ENCODE assay signal across 25 cellular contexts in genomic region chr4:48692897-48693296, GRCh38.
"Had no signal": no experiment of that assay in that cellular context is flagged by ENCODE, and none has a peak within 500 bp of the region (broad histone marks: within the 10 kb centered on the region; RNA-seq: fewer than 3 reads in every experiment).

No MANE protein-coding gene starts in this region.

- H3K9me3 Mint-ChIP-seq: dendritic cell treated with granulocyte-macrophage colony-stimulating factor and Interleukin-4, amounts not matched to agents 40 ng/mL and 50 ng/mL, for 4 days; immature natural killer cell; naive thymus-derived CD4-positive, alpha-beta T cell; T-helper 2 cell treated with Interferon-gamma antibody and Interleukin-4, amounts not matched to agents 5 μg/mL and 100 μg/mL, for 36 hours had no signal

- H3K36me3 Mint-ChIP-seq: immature natural killer cell had no signal

- H3K4me2 ChIP-seq: hepatocyte had no signal

- H3K9me3 ChIP-seq: transverse colon, uterus had no signal

- H3K27ac Mint-ChIP-seq: activated CD8-positive, alpha-beta T cell treated with anti-CD3 and anti-CD28 coated beads, Interleukin-2, amount 10 ng/mL, durations not matched to agents 7 days and 5 days; activated naive CD8-positive, alpha-beta T cell; dendritic cell treated with granulocyte-macrophage colony-stimulating factor and Interleukin-4, amounts not matched to agents 40 ng/mL and 50 ng/mL, for 4 days; stimulated activated memory B cell treated with anti-CD40 and anti-IgM and Interleukin-4, amounts not matched to agents 10 μg/mL and 1 μg/mL and 100 μg/mL, for 72 hours; T-helper 2 cell treated with Interferon-gamma antibody and Interleukin-4, amounts not matched to agents 5 μg/mL and 100 μg/mL, for 36 hours had no signal

- ATAC-seq: activated CD8-positive, alpha-beta T cell treated with anti-CD3 and anti-CD28 coated beads, Interleukin-2, amount 10 ng/mL, durations not matched to agents 7 days and 5 days; esophagus mucosa; naive thymus-derived CD4-positive, alpha-beta T cell; sciatic nerve; stimulated activated memory B cell treated with anti-CD40 and anti-IgM and Interleukin-4, amounts not matched to agents 10 μg/mL and 1 μg/mL and 100 μg/mL, for 72 hours had no signal

- H3K27me3 Mint-ChIP-seq: activated naive CD8-positive, alpha-beta T cell; dendritic cell treated with granulocyte-macrophage colony-stimulating factor and Interleukin-4, amounts not matched to agents 40 ng/mL and 50 ng/mL, for 4 days; naive thymus-derived CD4-positive, alpha-beta T cell; stimulated activated memory B cell treated with anti-CD40 and anti-IgM and Interleukin-4, amounts not matched to agents 10 μg/mL and 1 μg/mL and 100 μg/mL, for 72 hours had no signal

- H3K4me3 Mint-ChIP-seq: activated CD8-positive, alpha-beta T cell treated with anti-CD3 and anti-CD28 coated beads, Interleukin-2, amount 10 ng/mL, durations not matched to agents 7 days and 5 days; activated naive CD8-positive, alpha-beta T cell; dendritic cell treated with granulocyte-macrophage colony-stimulating factor and Interleukin-4, amounts not matched to agents 40 ng/mL and 50 ng/mL, for 4 days; immature natural killer cell; neural crest cell; stimulated activated memory B cell treated with anti-CD40 and anti-IgM and Interleukin-4, amounts not matched to agents 10 μg/mL and 1 μg/mL and 100 μg/mL, for 72 hours; T-helper 2 cell treated with Interferon-gamma antibody and Interleukin-4, amounts not matched to agents 5 μg/mL and 100 μg/mL, for 36 hours had no signal

- H3K27me3 ChIP-seq: cardiac muscle cell, hepatocyte, transverse colon, uterus had no signal

- H3K4me3 ChIP-seq: cardiac muscle cell, hepatocyte, lung, transverse colon, uterus had no signal

- H2AFZ ChIP-seq: hepatocyte had no signal

- FAIRE-seq: endothelial cell of umbilical vein, frontal cortex had no signal

- DNase-seq: activated CD4-positive, alpha-beta T cell treated with anti-CD3 and anti-CD28 coated beads, Interleukin-2, amount 50 U/mL, for 1 hour; activated CD4-positive, CD25-positive, alpha-beta regulatory T cell treated with anti-CD3 and anti-CD28 coated beads, Interleukin-2, amount 50 U/mL, for 72 hours; activated CD8-positive, alpha-beta T cell treated with anti-CD3 and anti-CD28 coated beads, Interleukin-2, amount 10 ng/mL, durations not matched to agents 7 days and 5 days; activated gamma-delta T cell treated with Interleukin-2 at 50 U/mL for 16 hours; effector CD8-positive, alpha-beta T cell; glutamatergic neuron; immature natural killer cell; naive thymus-derived CD4-positive, alpha-beta T cell; posterior cingulate gyrus; small intestine; transverse colon; uterus had no signal

- H3K27ac ChIP-seq: cardiac muscle cell, hepatocyte, transverse colon, uterus, VCaP had no signal

- H3K36me3 ChIP-seq: cardiac muscle cell, transverse colon, uterus had no signal
